ENCODE assay signal across 11 cellular contexts in the genomic region with DNA sequence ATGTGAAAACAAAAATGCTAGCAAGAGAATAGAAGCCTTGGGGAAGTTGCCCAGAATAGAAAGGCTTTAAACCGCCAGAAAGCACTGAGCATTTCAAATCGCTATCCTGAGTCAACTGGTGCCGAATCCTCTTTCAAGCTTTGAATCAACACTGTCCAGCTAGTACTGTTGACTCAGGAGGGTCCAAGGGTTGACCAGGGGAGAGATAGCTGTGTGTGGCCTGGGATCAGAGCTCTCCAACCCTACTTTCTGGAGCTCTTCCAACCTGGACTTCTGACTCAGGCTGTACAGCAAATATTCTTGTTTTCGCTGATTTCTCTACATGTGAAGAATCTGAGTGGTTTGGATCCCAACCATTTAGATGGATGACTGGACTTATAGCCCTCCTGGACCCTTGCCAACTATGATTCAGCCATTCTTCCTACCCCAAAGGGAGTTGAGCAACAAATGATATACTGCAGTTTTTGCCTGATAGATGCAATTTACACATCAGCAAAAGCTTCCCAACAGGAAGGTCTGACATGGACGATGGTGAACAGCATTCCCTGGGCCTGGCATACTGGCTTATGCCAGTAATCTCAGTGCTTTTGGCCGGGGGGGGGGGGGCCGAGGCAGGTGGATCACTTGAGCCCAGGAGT.
A peak's percentile ranks its signal among the peaks of the same experiment; 100 is the strongest.
DNase-seq lines count a peak whose midpoint lies in the region; ATAC-seq and TF ChIP-seq lines count a peak whose summit lies in the region.
"Had no signal": no experiment of that assay in that cellular context is flagged by ENCODE, and none has a peak within 500 bp of the region (broad histone marks: within the 10 kb centered on the region; RNA-seq: fewer than 3 reads in every experiment).

No MANE protein-coding gene starts in this region.

- CTCF ChIA-PET in SK-N-SH (lab: Yijun Ruan, JAX) = interaction anchor here (0.6 to 1.5 kb wide), 5 partner anchors 11 to 401 kb away, joined by 3 read pairs; no protein-coding TSS in a partner anchor

- H3K79me2 ChIP-seq in SK-N-SH (ENCODE audit: insufficient read depth) = no peaks in the 10 kb centered on the region

- no peak for TF ChIP-seq POLR2A in GM18505 (IDR thresholded peaks at IDR 0.05; ENCODE audit: borderline replicate concordance, extremely low read depth, insufficient read depth, insufficient read length)

- no peak for TF ChIP-seq EP300 in SK-N-SH (IDR thresholded peaks at IDR 0.05; ENCODE audit: borderline replicate concordance in 1 of 2, low read depth in 1 of 2, low read length in 1 of 2)

- H3K4me2 ChIP-seq in SK-N-SH = no peak overlapping the region
- H3K4me2 ChIP-seq: neural progenitor cell had no signal

- H3K9me3 ChIP-seq in SK-N-SH = no peaks in the 10 kb centered on the region

- H3K4me3 ChIP-seq in SK-N-SH (ENCODE audit: low read depth in 2 of 2, low read length in 1 of 2) = no peak overlapping the region
- H3K4me3 ChIP-seq in dorsolateral prefrontal cortex = no peak overlapping the region
- H3K4me3 ChIP-seq: neural progenitor cell had no signal

- no peaks in the 10 kb centered on the region for H3K36me3 ChIP-seq in SK-N-SH (replicated peaks in 1 of 2; ENCODE audit: control insufficient read depth in 1 of 2, insufficient read depth in 2 of 2, low read length in 1 of 2)
- H3K36me3 ChIP-seq: neural progenitor cell had no signal

- H2AFZ ChIP-seq in SK-N-SH (ENCODE audit: low read depth) = no peak overlapping the region
- H2AFZ ChIP-seq: neural progenitor cell had no signal

- no peaks in the 10 kb centered on the region for H4K20me1 ChIP-seq in SK-N-SH (ENCODE audit: insufficient read depth)

- peaks cover 0 to 3% of the 10 kb centered on the region in 2 experiments; a peak in 1 of 4 replicates for H3K4me1 ChIP-seq in SK-N-SH (ENCODE audit: control insufficient read depth in 1 of 2, insufficient read depth in 2 of 2, low read depth in 1 of 2, low read length in 1 of 2)

- WGBS in SK-N-SH (ENCODE audit: low lambda C conversion rate) = 18% methylated on average over 7 of the region's 7 CpGs

- ATAC-seq in GM18505 (IDR thresholded peaks at IDR 0.05; ENCODE audit: unreplicated experiment) = no peak

- TF ChIP-seq CTCF in SK-N-SH (IDR thresholded peaks at IDR 0.05) = no peak
- TF ChIP-seq CTCF in dorsolateral prefrontal cortex (IDR thresholded peaks at IDR 0.05 in 54 of 56, conservative IDR thresholded peaks at IDR 0.05 in 2 of 56; ENCODE audit: low read depth in 1 of 56, partially characterized antibody in 56 of 56) = no peak

- DNase-seq in A172 (ENCODE audit: low spot score) = peak; percentile 100
- peak; percentile 48 for DNase-seq in HK-2 (ENCODE audit: unreplicated experiment)
- DNase-seq in SK-N-SH = no peak
- DNase-seq in iris pigment epithelial cell (ENCODE audit: low read depth) = peak; percentile 93
- DNase-seq in stimulated activated CD4-positive, alpha-beta T cell treated with anti-CD3 and anti-CD28 coated beads, Interleukin-15, amount 100 ng/mL, for 24 hours = no peak
- no peak for DNase-seq in dorsolateral prefrontal cortex
- DNase-seq in DMS114 treated with DMSO at 0.1 percent for 48 hours (lab: John Stamatoyannopoulos, UW; ENCODE audit: unreplicated experiment) = no peak
- DNase-seq: glutamatergic neuron had no signal

- H3K9me2 ChIP-seq in SK-N-SH = no peaks in the 10 kb centered on the region

- TF ChIP-seq RAD21 in SK-N-SH (IDR thresholded peaks at IDR 0.05; ENCODE audit: low read length) = no peak

- no peak overlapping the region for H3K9ac ChIP-seq in SK-N-SH
- H3K9ac ChIP-seq: neural progenitor cell had no signal

- POLR2A ChIA-PET in SK-N-SH (lab: Yijun Ruan, JAX) = interaction anchor here (0.6 kb wide), 1 partner anchor 14 kb away, joined by 4 read pairs; no protein-coding TSS in a partner anchor

- H3K27me3 ChIP-seq in SK-N-SH (ENCODE audit: insufficient read depth) (no peaks in the 10 kb centered on the region), dorsolateral prefrontal cortex (peaks cover 0 to 5% (median 0%) of the 10 kb centered on the region in 45 donors)
- H3K27me3 ChIP-seq: neural progenitor cell had no signal

- H3K27ac ChIP-seq in SK-N-SH (ENCODE audit: low read depth in 2 of 2, low read length in 1 of 2) (no peak overlapping the region), dorsolateral prefrontal cortex (peak overlapping the region in 17 of 59 donors; percentile 2 to 71 (median 33))
- H3K27ac ChIP-seq: neural progenitor cell, VCaP had no signal

- intact Hi-C loops in dorsolateral prefrontal cortex (cut with DNase I) = no loop called here

- no peaks in the 10 kb centered on the region for H3F3A ChIP-seq in SK-N-SH (replicated peaks; ENCODE audit: insufficient read depth)

TF ChIP-seq in SK-N-SH, 30 proteins besides CTCF, POLR2A, EP300 and RAD21:
- TF ChIP-seq NFIC (IDR thresholded peaks at IDR 0.05; ENCODE audit: borderline replicate concordance) (peak; percentile 43; the same call in 1 of the 2 replicates), GATA2 (CRISPR knock-in tag; IDR thresholded peaks at IDR 0.05) (no peak)

Comparison
In these comparisons a context has a peak if more than half of its experiments do, and no peak if none do; other contexts are left out.
1. DNase-seq: peak in A172 (single experiment), HK-2 (single experiment) and iris pigment epithelial cell (single experiment); none in SK-N-SH (single experiment), stimulated activated CD4-positive, alpha-beta T cell treated with anti-CD3 and anti-CD28 coated beads, Interleukin-15, amount 100 ng/mL, for 24 hours (single experiment), dorsolateral prefrontal cortex (0 of 10) and DMS114 treated with DMSO at 0.1 percent for 48 hours (single experiment).